ENCODE assay signal across 19 cellular contexts in genomic region chr16:55955845-55956244, GRCh38.
A peak's percentile ranks its signal among the peaks of the same experiment; 100 is the strongest.
DNase-seq lines count a peak whose midpoint lies in the region; ATAC-seq and TF ChIP-seq lines count a peak whose summit lies in the region.
"Had no signal": no experiment of that assay in that cellular context is flagged by ENCODE, and none has a peak within 500 bp of the region (broad histone marks: within the 10 kb centered on the region; RNA-seq: fewer than 3 reads in every experiment).

No MANE protein-coding gene starts in this region.

- H3K27ac ChIP-seq in right cardiac atrium (ENCODE audit: low read length) (peak overlapping the region; percentile 80), substantia nigra (ENCODE audit: low read depth, low read length, poor library complexity, severe bottlenecking) (peak overlapping the region; percentile 46), PC-9 (no peak overlapping the region)
- H3K27ac ChIP-seq: 22Rv1, stomach had no signal

- POLR2A ChIA-PET in PC-9 (lab: Charles Lee; ENCODE audit: unreplicated experiment) = no interaction called here

- TF ChIP-seq CTCF in PC-9 (conservative IDR thresholded peaks at IDR 0.05) = no peak

- no peaks in the 10 kb centered on the region for H3K36me3 ChIP-seq in PC-9 (ENCODE audit: low read depth)
- H3K36me3 ChIP-seq: stomach had no signal

- 24% methylated on average over 5 of the region's 5 CpGs for WGBS in right cardiac atrium

- CTCF ChIA-PET in PC-9 (lab: Charles Lee) = no interaction called here

- intact Hi-C loops in right cardiac atrium (cut with DNase I) (loop anchor here in 1 of 4 donors (10.0 kb wide), 1 partner anchor 149 kb away; no protein-coding TSS in a partner anchor), PC-9 (cut with micrococcal nuclease; ENCODE audit: unreplicated experiment) (no loop called here)

- no peak overlapping the region for H3K4me2 ChIP-seq in PC-9
- H3K4me2 ChIP-seq: smooth muscle cell had no signal

- H3K27me3 ChIP-seq in right cardiac atrium (ENCODE audit: control insufficient read depth, insufficient read depth) (no peaks in the 10 kb centered on the region), PC-9 (ENCODE audit: insufficient read depth, low read depth) (no peaks in the 10 kb centered on the region)
- H3K27me3 ChIP-seq: stomach had no signal

- H3K4me1 ChIP-seq in right cardiac atrium (ENCODE audit: control insufficient read depth, insufficient read depth, low read length) = no peaks in the 10 kb centered on the region
- H3K4me1 ChIP-seq in PC-9 (replicated peaks; ENCODE audit: insufficient read depth) = no peaks in the 10 kb centered on the region
- H3K4me1 ChIP-seq: stomach had no signal

- H3K79me2 ChIP-seq in PC-9 (ENCODE audit: low read depth) = no peaks in the 10 kb centered on the region

- H3F3A ChIP-seq in PC-9 (ENCODE audit: insufficient read depth, low read depth) = no peaks in the 10 kb centered on the region

- H3K9me2 ChIP-seq in PC-9 (ENCODE audit: insufficient read depth) = no peaks in the 10 kb centered on the region

- H3K9me3 ChIP-seq in right cardiac atrium (ENCODE audit: control insufficient read depth, low read length) (no peaks in the 10 kb centered on the region), PC-9 (ENCODE audit: insufficient read depth, low read depth) (no peaks in the 10 kb centered on the region)

- H3K4me3 ChIP-seq in right cardiac atrium (ENCODE audit: low read length) = no peak overlapping the region
- H3K4me3 ChIP-seq in PC-9 = no peak overlapping the region
- H3K4me3 ChIP-seq: smooth muscle cell, stomach had no signal

- ATAC-seq in right cardiac atrium = peak; percentile 96 to 97
- ATAC-seq: activated T-cell treated with anti-CD3 and anti-CD28 coated beads, Interleukin-2, amount 50 U/mL, for 4 hours; effector memory CD8-positive, alpha-beta T cell had no signal

- no TSS peak for BruUV-seq in PC-9 (replicated peaks; lab: Mats Ljungman, UMichigan)

- in situ Hi-C loops in SK-MEL-5 (cut with HindIII; ENCODE audit: low pct_unique_long_range_greater_than_20kb, low sequenced_read_pairs) = no loop called here

- H4K20me1 ChIP-seq in PC-9 (ENCODE audit: insufficient read depth) = no peaks in the 10 kb centered on the region

- DNase-seq in DMS79 (lab: John Stamatoyannopoulos, UW) (peak; percentile 1), DMS79 treated with DMSO at 0.1 percent for 48 hours (lab: John Stamatoyannopoulos, UW) (no peak), SK-MEL-5 (ENCODE audit: low read depth, low spot score) (peak; percentile 96), right cardiac atrium (peak; percentile 84 to 92 (median 88)), substantia nigra (lab: John Stamatoyannopoulos, UW) (peak in 35 of 49 donors; percentile 3 to 76 (median 34)), COLO829 (ENCODE audit: low spot score) (no peak), PC-9 (no peak), SHP77 treated with DMSO at 0.1 percent for 48 hours (lab: John Stamatoyannopoulos, UW) (no peak)
- DNase-seq: activated naive CD8-positive, alpha-beta T cell treated with anti-CD3 and anti-CD28 coated beads, Interleukin-2, amount 10 ng/mL, durations not matched to agents 7 days and 5 days; activated T-cell treated with anti-CD3 and anti-CD28 coated beads, Interleukin-2, amount 50 U/mL, for 4 hours; CD4-positive, alpha-beta T cell; effector memory CD8-positive, alpha-beta T cell; KG1; mesendoderm; NCI-H1417 treated with DMSO at 0.1 percent for 48 hours; NCI-H748 treated with DMSO at 0.1 percent for 48 hours; stomach had no signal

- H2AFZ ChIP-seq in PC-9 = no peak overlapping the region

Comparison
In these comparisons a context has a peak if more than half of its experiments do, and no peak if none do; other contexts are left out.
1. DNase-seq: peak in DMS79 (single experiment), SK-MEL-5 (single experiment), right cardiac atrium (3 of 3) and substantia nigra (35 of 49); none in DMS79 treated with DMSO at 0.1 percent for 48 hours (single experiment), COLO829 (single experiment), PC-9 (0 of 2) and SHP77 treated with DMSO at 0.1 percent for 48 hours (single experiment).